ENCODE assay signal across 1 cellular context in the genomic region with DNA sequence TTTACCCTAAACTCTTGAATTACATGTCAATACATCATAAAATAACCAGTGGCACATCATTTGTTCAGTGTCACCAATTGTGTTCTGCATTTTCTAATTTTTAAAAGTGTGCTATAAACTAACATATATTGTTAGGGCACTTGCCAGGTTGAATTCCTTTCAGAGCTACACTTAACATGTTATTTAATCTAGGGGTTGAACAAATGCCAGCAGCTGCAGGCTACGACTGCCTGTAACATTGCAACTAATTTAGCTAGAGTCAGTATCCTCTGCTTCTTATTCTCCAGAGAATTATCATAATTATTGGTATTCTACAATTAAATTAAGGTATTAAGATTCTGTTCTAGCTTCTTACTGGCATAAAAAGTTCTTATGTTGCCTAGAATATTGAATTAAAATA.
TF ChIP-seq lines count a peak whose summit lies in the region.

No MANE protein-coding gene starts in this region.

TF ChIP-seq in HEK293, 187 proteins besides CTCF, POLR2A, EP300 and RAD21 (continued from another document):
- TF ChIP-seq, protein P1, sequence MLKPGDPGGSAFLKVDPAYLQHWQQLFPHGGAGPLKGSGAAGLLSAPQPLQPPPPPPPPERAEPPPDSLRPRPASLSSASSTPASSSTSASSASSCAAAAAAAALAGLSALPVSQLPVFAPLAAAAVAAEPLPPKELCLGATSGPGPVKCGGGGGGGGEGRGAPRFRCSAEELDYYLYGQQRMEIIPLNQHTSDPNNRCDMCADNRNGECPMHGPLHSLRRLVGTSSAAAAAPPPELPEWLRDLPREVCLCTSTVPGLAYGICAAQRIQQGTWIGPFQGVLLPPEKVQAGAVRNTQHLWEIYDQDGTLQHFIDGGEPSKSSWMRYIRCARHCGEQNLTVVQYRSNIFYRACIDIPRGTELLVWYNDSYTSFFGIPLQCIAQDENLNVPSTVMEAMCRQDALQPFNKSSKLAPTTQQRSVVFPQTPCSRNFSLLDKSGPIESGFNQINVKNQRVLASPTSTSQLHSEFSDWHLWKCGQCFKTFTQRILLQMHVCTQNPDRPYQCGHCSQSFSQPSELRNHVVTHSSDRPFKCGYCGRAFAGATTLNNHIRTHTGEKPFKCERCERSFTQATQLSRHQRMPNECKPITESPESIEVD (tag by site-specific recombination; IDR thresholded peaks at IDR 0.05): peak; percentile 47; the same call in 1 of the 2 replicates
TF ChIP-seq in HEK293: peak in this region for 1.
